In the genomic region with DNA sequence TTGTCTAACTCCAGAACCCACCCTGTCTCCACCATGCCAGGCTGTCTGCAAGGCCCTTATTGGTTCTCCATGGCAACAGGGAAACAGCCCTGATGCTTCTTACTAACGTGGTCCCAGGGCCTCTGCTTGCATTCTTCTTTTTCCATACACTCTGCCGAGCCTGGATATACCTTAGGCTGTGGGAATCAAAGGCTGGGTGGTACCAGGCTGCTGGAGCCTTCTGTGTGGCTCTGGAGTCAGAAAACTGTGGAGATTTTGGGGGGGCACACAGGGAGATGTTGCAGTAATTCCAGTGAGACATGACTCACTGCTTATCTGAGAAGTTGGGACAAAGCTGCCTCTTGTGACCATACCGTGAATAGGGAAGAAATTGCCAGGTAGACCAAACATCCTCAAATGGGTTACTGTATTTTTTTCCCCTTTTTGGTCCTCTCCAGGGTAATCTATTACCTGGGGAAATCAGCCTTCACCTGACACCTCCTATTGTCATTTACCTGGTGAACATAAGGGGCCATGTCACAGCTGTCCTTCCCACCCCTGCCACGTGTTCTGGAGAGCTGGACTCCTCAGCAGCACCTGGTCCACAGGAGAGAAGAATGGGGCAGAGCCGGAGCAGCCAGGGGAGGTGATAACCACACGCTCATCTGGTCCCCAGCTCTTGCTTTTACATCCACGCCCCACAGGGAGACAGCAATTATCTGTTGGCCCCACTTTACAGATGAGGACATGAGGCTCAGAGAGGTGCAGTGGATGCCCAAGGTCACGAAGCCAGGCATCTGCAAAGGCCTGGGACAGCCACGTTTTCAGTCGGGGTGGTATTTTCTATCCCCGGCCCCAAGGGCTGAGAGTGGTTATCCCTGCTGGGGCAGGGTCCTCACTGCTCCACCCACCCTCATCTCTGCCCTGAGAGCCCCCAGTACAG, we compare ENCODE assay signal across 15 cellular contexts. TPM values are rescaled to one million over a fixed set of nuclear protein-coding genes. Genes with fewer than 3 reads are reported as not detected.
DNase-seq lines count a peak whose midpoint lies in the region; ATAC-seq lines count a peak whose summit lies in the region.
"Had no signal": no experiment of that assay in that cellular context is flagged by ENCODE, and none has a peak within 500 bp of the region (broad histone marks: within the 10 kb centered on the region; RNA-seq: fewer than 3 reads in every experiment).

No MANE protein-coding gene starts in this region.

- H3K27me3 Mint-ChIP-seq in naive thymus-derived CD4-positive, alpha-beta T cell: peaks cover 20 to 30% (median 21%) of the 10 kb centered on the region in 5 donors

- peak overlapping the region in 1 of 2 experiments; percentile 31 for H3K14ac ChIP-seq in mesenchymal stem cell (ENCODE audit: low read length in 2 of 2)

- POLR2A ChIA-PET in naive thymus-derived CD4-positive, alpha-beta T cell (lab: Charles Lee): no interaction called here

- no peak overlapping the region for H3K4me2 ChIP-seq in mesenchymal stem cell (ENCODE audit: low read length, poor library complexity, severe bottlenecking)

- H3K27ac ChIP-seq in mesenchymal stem cell (ENCODE audit: low read length, poor library complexity, severe bottlenecking) (peak overlapping the region; percentile 9), temporal lobe (ENCODE audit: low read depth, low read length) (peak overlapping the region; percentile 98)
- H3K27ac ChIP-seq in naive thymus-derived CD4-positive, alpha-beta T cell (ENCODE audit: low read depth, low read length): no peak overlapping the region

- WGBS in mesenchymal stem cell: 89% methylated on average over 10 of the region's 11 CpGs

- peaks cover 7 to 14% (median 10%) of the 10 kb centered on the region in 7 donors for H3K4me1 Mint-ChIP-seq in naive thymus-derived CD4-positive, alpha-beta T cell

- H2BK12ac ChIP-seq in mesenchymal stem cell (ENCODE audit: low read length in 2 of 2): peak overlapping the region; percentile 18 to 54

- H3K9me3 Mint-ChIP-seq in naive thymus-derived CD4-positive, alpha-beta T cell: no peaks in the 10 kb centered on the region
- H3K9me3 Mint-ChIP-seq: activated CD4-positive, alpha-beta memory T cell treated with anti-CD3 and anti-CD28 coated beads, Interleukin-2, amount 10 ng/mL, durations not matched to agents 7 days and 5 days had no signal

- intact Hi-C loops in naive thymus-derived CD4-positive, alpha-beta T cell (cut with micrococcal nuclease): no loop called here

- H3K4ac ChIP-seq in mesenchymal stem cell (ENCODE audit: low read depth in 1 of 2, low read length in 2 of 2): no peak overlapping the region

- H4K8ac ChIP-seq in mesenchymal stem cell (ENCODE audit: low read length): no peak overlapping the region

- peak overlapping the region; percentile 89 for H2AK5ac ChIP-seq in mesenchymal stem cell (ENCODE audit: low read length, severe bottlenecking)

- H3K9me3 ChIP-seq in mesenchymal stem cell (ENCODE audit: control insufficient read depth, low read length): no peaks in the 10 kb centered on the region
- H3K9me3 ChIP-seq in naive thymus-derived CD4-positive, alpha-beta T cell (ENCODE audit: control insufficient read depth in 2 of 3, low read length in 3 of 3): no peaks in the 10 kb centered on the region

- H2AFZ ChIP-seq in mesenchymal stem cell (ENCODE audit: low read depth, low read length): no peak overlapping the region

- no peak overlapping the region for H2BK5ac ChIP-seq in mesenchymal stem cell (ENCODE audit: low read depth, low read length, poor library complexity, severe bottlenecking)

- H2BK15ac ChIP-seq in mesenchymal stem cell (ENCODE audit: low read depth, poor library complexity, severe bottlenecking): peak overlapping the region; percentile 9

- no peak overlapping the region for H3K27ac Mint-ChIP-seq in naive thymus-derived CD4-positive, alpha-beta T cell
- H3K27ac Mint-ChIP-seq: activated CD4-positive, alpha-beta memory T cell treated with anti-CD3 and anti-CD28 coated beads, Interleukin-2, amount 10 ng/mL, durations not matched to agents 7 days and 5 days; activated naive CD8-positive, alpha-beta T cell; naive thymus-derived CD8-positive, alpha-beta T cell had no signal

- H3K23ac ChIP-seq in mesenchymal stem cell (ENCODE audit: low read length in 2 of 2): no peak overlapping the region

- peaks cover 40% of the 10 kb centered on the region for H3K79me1 ChIP-seq in mesenchymal stem cell (replicated peaks; ENCODE audit: low read length, poor library complexity, severe bottlenecking)

- no peak overlapping the region for H3K4me3 Mint-ChIP-seq in naive thymus-derived CD4-positive, alpha-beta T cell
- H3K4me3 Mint-ChIP-seq: activated CD4-positive, alpha-beta memory T cell treated with anti-CD3 and anti-CD28 coated beads, Interleukin-2, amount 10 ng/mL, durations not matched to agents 7 days and 5 days; activated naive CD8-positive, alpha-beta T cell; naive thymus-derived CD8-positive, alpha-beta T cell had no signal

- no peak for ATAC-seq in naive thymus-derived CD4-positive, alpha-beta T cell
- ATAC-seq: naive thymus-derived CD8-positive, alpha-beta T cell had no signal

- DNase-seq in NCI-H526 (lab: John Stamatoyannopoulos, UW) (peak; percentile 45 to 55), NCI-H526 treated with DMSO at 0.1 percent for 48 hours (lab: John Stamatoyannopoulos, UW) (no peak), astrocyte of the hippocampus (ENCODE audit: low read depth, low spot score) (peak; percentile 59), mesenchymal stem cell (peak; percentile 54)
- no peak for DNase-seq in activated CD4-positive, alpha-beta T cell treated with anti-CD3 and anti-CD28 coated beads for 1 hour
- DNase-seq in activated CD4-positive, CD25-positive, alpha-beta regulatory T cell (lab: John Stamatoyannopoulos, UW): no peak
- DNase-seq in naive thymus-derived CD4-positive, alpha-beta T cell: no peak
- DNase-seq: activated CD4-positive, alpha-beta memory T cell treated with anti-CD3 and anti-CD28 coated beads, Interleukin-2, amount 10 ng/mL, durations not matched to agents 7 days and 5 days; naive thymus-derived CD8-positive, alpha-beta T cell; NCI-H1048; NCI-H774; stimulated activated naive CD4-positive, alpha-beta T cell; T-helper 1 cell had no signal

- no peaks in the 10 kb centered on the region for H3K36me3 Mint-ChIP-seq in naive thymus-derived CD4-positive, alpha-beta T cell
- H3K36me3 Mint-ChIP-seq: activated naive CD8-positive, alpha-beta T cell; naive thymus-derived CD8-positive, alpha-beta T cell had no signal

- H3K27me3 ChIP-seq in mesenchymal stem cell (ENCODE audit: control insufficient read depth in 1 of 2, insufficient read depth in 1 of 2, low read length in 2 of 2): no peaks in the 10 kb centered on the region
- peaks cover 0 to 4% of the 10 kb centered on the region in 2 donors for H3K27me3 ChIP-seq in naive thymus-derived CD4-positive, alpha-beta T cell (ENCODE audit: control insufficient read depth in 2 of 2, insufficient read depth in 2 of 2, low read length in 2 of 2)

- CTCF ChIA-PET in naive thymus-derived CD4-positive, alpha-beta T cell (lab: Charles Lee): no interaction called here

- no peak overlapping the region for H4K91ac ChIP-seq in mesenchymal stem cell (ENCODE audit: low read length)

- H3K4me1 ChIP-seq in mesenchymal stem cell (ENCODE audit: control insufficient read depth, insufficient read depth, low read depth, low read length): peaks cover 60% of the 10 kb centered on the region
- H3K4me1 ChIP-seq in naive thymus-derived CD4-positive, alpha-beta T cell (ENCODE audit: control insufficient read depth in 2 of 2, insufficient read depth in 2 of 2, low read length in 2 of 2): peaks cover 0 to 8% of the 10 kb centered on the region in 2 donors

- peak overlapping the region in 1 of 2 experiments; percentile 50 for H3K18ac ChIP-seq in mesenchymal stem cell (ENCODE audit: low read depth in 1 of 2, low read length in 2 of 2)

- peak overlapping the region; percentile 62 for H3K9ac ChIP-seq in mesenchymal stem cell (ENCODE audit: low read length)

- peak overlapping the region; percentile 13 for H2BK120ac ChIP-seq in mesenchymal stem cell (ENCODE audit: low read depth, low read length)

- peaks cover 8 to 14% of the 10 kb centered on the region in 2 experiments for H3K36me3 ChIP-seq in mesenchymal stem cell (ENCODE audit: control insufficient read depth in 1 of 2, insufficient read depth in 2 of 2, low read depth in 1 of 2, low read length in 2 of 2)
- no peaks in the 10 kb centered on the region for H3K36me3 ChIP-seq in naive thymus-derived CD4-positive, alpha-beta T cell (ENCODE audit: control insufficient read depth in 2 of 3, insufficient read depth in 3 of 3, low read length in 3 of 3)

- no peak overlapping the region for H3K4me3 ChIP-seq in mesenchymal stem cell (ENCODE audit: insufficient read depth in 1 of 2, low read depth in 1 of 2, low read length in 2 of 2)
- no peak overlapping the region for H3K4me3 ChIP-seq in naive thymus-derived CD4-positive, alpha-beta T cell (ENCODE audit: low read length)

RNA-seq across cellular contexts. Expression of gene CHST3, which starts 4.6 kb away (rescaled TPM):
- polyA plus RNA-seq in mesenchymal stem cell (2013, experiment 1 of 2): 14.6 TPM
- polyA plus RNA-seq in mesenchymal stem cell (2013, experiment 2 of 2): 14.4 TPM
- total RNA-seq in temporal lobe: 5.4 TPM
- total RNA-seq in naive thymus-derived CD4-positive, alpha-beta T cell: under 1 TPM in 1 of 5 experiments, not detected in 4; 0.05 TPM
- not detected for polyA plus RNA-seq in naive thymus-derived CD4-positive, alpha-beta T cell
- total RNA-seq: naive thymus-derived CD8-positive, alpha-beta T cell had no signal
- polyA plus RNA-seq: naive thymus-derived CD8-positive, alpha-beta T cell had no signal

Comparison
In these comparisons a context has a peak if more than half of its experiments do, and no peak if none do; other contexts are left out.
1. DNase-seq: peak in NCI-H526 (2 of 2), astrocyte of the hippocampus (single experiment) and mesenchymal stem cell (single experiment); none in NCI-H526 treated with DMSO at 0.1 percent for 48 hours (single experiment), activated CD4-positive, alpha-beta T cell treated with anti-CD3 and anti-CD28 coated beads for 1 hour (single experiment), activated CD4-positive, CD25-positive, alpha-beta regulatory T cell (0 of 4) and naive thymus-derived CD4-positive, alpha-beta T cell (0 of 9).